Comparison of ENCODE assay signal across 13 cellular contexts in the genomic region with DNA sequence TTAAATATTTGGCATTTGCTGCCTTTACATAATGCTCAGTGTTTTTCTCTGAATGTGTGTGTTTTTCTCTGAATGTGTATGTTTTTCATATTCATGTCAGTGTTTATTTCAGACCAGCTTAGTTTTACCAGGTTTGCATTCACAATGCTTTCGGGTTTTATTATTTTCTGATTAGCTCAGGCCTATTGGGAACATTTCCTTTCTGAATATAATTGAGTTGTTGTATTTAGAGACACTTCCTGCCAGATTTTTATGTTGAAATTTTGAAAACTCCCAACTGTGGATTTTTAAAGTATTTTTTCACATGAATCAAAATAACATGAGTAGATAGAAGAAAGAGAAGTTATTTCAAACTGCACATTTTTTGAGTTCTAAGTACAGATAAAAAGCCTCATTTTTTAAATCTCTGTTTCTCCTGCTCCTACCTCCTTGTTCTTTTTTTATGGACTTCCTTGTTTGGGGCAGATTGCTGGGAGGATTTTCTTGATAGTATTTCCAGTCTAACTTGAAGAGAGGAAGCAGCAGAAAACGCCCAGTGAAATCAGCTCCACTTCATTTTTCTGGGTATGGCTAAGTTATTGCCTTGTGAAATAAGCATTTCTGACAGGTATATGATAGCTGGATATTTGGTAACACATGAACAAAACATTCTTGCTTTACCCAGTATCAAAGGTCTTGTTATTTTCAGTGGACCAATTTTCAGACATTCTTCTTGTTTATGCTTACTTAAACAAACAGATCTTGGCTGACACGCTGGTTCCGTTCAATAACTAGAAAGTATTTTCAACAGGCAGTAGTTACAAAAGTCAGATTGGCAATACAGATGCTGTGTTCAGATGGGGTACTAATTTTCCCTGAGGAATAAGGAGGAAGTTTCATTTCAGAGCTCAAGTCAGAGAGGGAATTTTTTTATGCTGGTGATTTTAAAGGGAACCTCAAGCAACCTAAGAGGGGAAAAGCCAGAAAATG.
DNase-seq lines count a peak whose midpoint lies in the region; ATAC-seq and TF ChIP-seq lines count a peak whose summit lies in the region.
"Had no signal": no experiment of that assay in that cellular context is flagged by ENCODE, and none has a peak within 500 bp of the region (broad histone marks: within the 10 kb centered on the region; RNA-seq: fewer than 3 reads in every experiment).

No MANE protein-coding gene starts in this region.

- H3K9me3 ChIP-seq in esophagus muscularis mucosa = no peaks in the 10 kb centered on the region
- no peaks in the 10 kb centered on the region for H3K9me3 ChIP-seq in mesenchymal stem cell (ENCODE audit: control insufficient read depth, low read length)

- no peak overlapping the region for H4K91ac ChIP-seq in mesenchymal stem cell (ENCODE audit: low read length)

- H3K27me3 ChIP-seq in esophagus muscularis mucosa = no peaks in the 10 kb centered on the region
- no peaks in the 10 kb centered on the region for H3K27me3 ChIP-seq in mesenchymal stem cell (ENCODE audit: control insufficient read depth in 1 of 2, insufficient read depth in 1 of 2, low read length in 2 of 2)

- TF ChIP-seq EP300 in esophagus muscularis mucosa (IDR thresholded peaks at IDR 0.05) = no peak

- H3K36me3 Mint-ChIP-seq in activated T-cell treated with anti-CD3 and anti-CD28 coated beads, Interleukin-2, amount 50 U/mL, for 72 hours (ENCODE audit: insufficient read depth in 2 of 2) = peaks cover 2 to 5% of the 10 kb centered on the region in 2 donors

- H2BK15ac ChIP-seq in mesenchymal stem cell (ENCODE audit: low read depth, poor library complexity, severe bottlenecking) = no peak overlapping the region

- H3K4me3 ChIP-seq in esophagus muscularis mucosa (no peak overlapping the region), mesenchymal stem cell (ENCODE audit: insufficient read depth in 1 of 2, low read depth in 1 of 2, low read length in 2 of 2) (peak overlapping the region in 1 of 2 experiments; percentile 1), urinary bladder (ENCODE audit: low read depth, low read length) (no peak overlapping the region)

- no peak overlapping the region for H2BK12ac ChIP-seq in mesenchymal stem cell (ENCODE audit: low read length in 2 of 2)

- no peak overlapping the region for H3K4me2 ChIP-seq in mesenchymal stem cell (ENCODE audit: low read length, poor library complexity, severe bottlenecking)

- no peak overlapping the region for H3K23ac ChIP-seq in mesenchymal stem cell (ENCODE audit: low read length in 2 of 2)

- no peak overlapping the region for H4K8ac ChIP-seq in mesenchymal stem cell (ENCODE audit: low read length)

- peaks cover 0 to 22% (median 7%) of the 10 kb centered on the region in 4 donors for H3K36me3 ChIP-seq in esophagus muscularis mucosa
- peaks cover 0 to 5% of the 10 kb centered on the region in 2 experiments for H3K36me3 ChIP-seq in mesenchymal stem cell (ENCODE audit: control insufficient read depth in 1 of 2, insufficient read depth in 2 of 2, low read depth in 1 of 2, low read length in 2 of 2)
- H3K36me3 ChIP-seq in urinary bladder (ENCODE audit: insufficient read depth) = no peaks in the 10 kb centered on the region

- H2BK5ac ChIP-seq in mesenchymal stem cell (ENCODE audit: low read depth, low read length, poor library complexity, severe bottlenecking) = no peak overlapping the region

- intact Hi-C loops in esophagus muscularis mucosa (cut with DNase I) = no loop called here

- no peak for DNase-seq in activated T-cell treated with anti-CD3 and anti-CD28 coated beads, Interleukin-2, amount 50 U/mL, for 72 hours
- DNase-seq in activated T-cell treated with anti-CD3 and anti-CD28 coated beads, Interleukin-2, amount 50 U/mL, for 1 hour = no peak
- DNase-seq in esophagus muscularis mucosa (ENCODE audit: extremely low spot score) (no peak), mesenchymal stem cell (peak; percentile 43), AG08396 (ENCODE audit: low spot score) (no peak), GOT3 (lab: John Stamatoyannopoulos, UW) (no peak), cortex of kidney (lab: John Stamatoyannopoulos, UW) (no peak)
- DNase-seq: DMS53; HCEC 1CT; KG1; NCI-H187 treated with DMSO at 0.1 percent for 48 hours; stimulated activated CD4-positive, alpha-beta T cell treated with anti-CD3 and anti-CD28 coated beads, Interleukin-4, amount 100 ng/mL, for 4 hours had no signal

- H3K4me3 Mint-ChIP-seq in activated T-cell treated with anti-CD3 and anti-CD28 coated beads, Interleukin-2, amount 50 U/mL, for 72 hours = no peak overlapping the region

- H3K4me1 ChIP-seq in esophagus muscularis mucosa = peaks cover 0 to 11% (median 7%) of the 10 kb centered on the region in 4 donors
- no peaks in the 10 kb centered on the region for H3K4me1 ChIP-seq in mesenchymal stem cell (ENCODE audit: control insufficient read depth, insufficient read depth, low read depth, low read length)
- H3K4me1 ChIP-seq in urinary bladder (ENCODE audit: insufficient read depth) = no peaks in the 10 kb centered on the region

- WGBS in esophagus muscularis mucosa = 47% methylated on average over 4 of the region's 4 CpGs
- 21% methylated on average over 3 of the region's 4 CpGs for WGBS in mesenchymal stem cell
- 33% methylated on average over 4 of the region's 4 CpGs for WGBS in urinary bladder

- TF ChIP-seq POLR2A in esophagus muscularis mucosa (IDR thresholded peaks at IDR 0.05; ENCODE audit: low read depth) = no peak

- no peak overlapping the region for H3K4ac ChIP-seq in mesenchymal stem cell (ENCODE audit: low read depth in 1 of 2, low read length in 2 of 2)

- no peaks in the 10 kb centered on the region for H3K79me1 ChIP-seq in mesenchymal stem cell (replicated peaks; ENCODE audit: low read length, poor library complexity, severe bottlenecking)

- no peak for TF ChIP-seq CTCF in esophagus muscularis mucosa (IDR thresholded peaks at IDR 0.05)

- no peak overlapping the region for H2AFZ ChIP-seq in mesenchymal stem cell (ENCODE audit: low read depth, low read length)

- H3K9me3 Mint-ChIP-seq in activated T-cell treated with anti-CD3 and anti-CD28 coated beads, Interleukin-2, amount 50 U/mL, for 72 hours = no peaks in the 10 kb centered on the region

- H3K4me1 Mint-ChIP-seq in activated T-cell treated with anti-CD3 and anti-CD28 coated beads, Interleukin-2, amount 50 U/mL, for 72 hours (ENCODE audit: low read depth) = peaks cover 11% of the 10 kb centered on the region

- H3K18ac ChIP-seq in mesenchymal stem cell (ENCODE audit: low read depth in 1 of 2, low read length in 2 of 2) = no peak overlapping the region

- ATAC-seq in activated T-cell treated with anti-CD3 and anti-CD28 coated beads, Interleukin-2, amount 50 U/mL, for 72 hours (replicated peaks in 1 of 2) = no peak

- no peak overlapping the region for H2BK120ac ChIP-seq in mesenchymal stem cell (ENCODE audit: low read depth, low read length)

- H3K27ac ChIP-seq in esophagus muscularis mucosa (replicated peaks in 1 of 4) = peak overlapping the region; percentile 31 to 52 (median 45)
- H3K27ac ChIP-seq in mesenchymal stem cell (ENCODE audit: low read length, poor library complexity, severe bottlenecking) = no peak overlapping the region
- peak overlapping the region; percentile 67 for H3K27ac ChIP-seq in urinary bladder (ENCODE audit: low read depth)

- peak overlapping the region; percentile 42 for H3K9ac ChIP-seq in mesenchymal stem cell (ENCODE audit: low read length)

- H2AK5ac ChIP-seq in mesenchymal stem cell (ENCODE audit: low read length, severe bottlenecking) = no peak overlapping the region

- H3K14ac ChIP-seq in mesenchymal stem cell (ENCODE audit: low read length in 2 of 2) = no peak overlapping the region

- H3K27ac Mint-ChIP-seq in activated T-cell treated with anti-CD3 and anti-CD28 coated beads, Interleukin-2, amount 50 U/mL, for 72 hours = peak overlapping the region; percentile 33

- H3K27me3 Mint-ChIP-seq in activated T-cell treated with anti-CD3 and anti-CD28 coated beads, Interleukin-2, amount 50 U/mL, for 72 hours (ENCODE audit: low read depth) = no peaks in the 10 kb centered on the region
